ENCODE assay signal across 1 cellular context in the genomic region with DNA sequence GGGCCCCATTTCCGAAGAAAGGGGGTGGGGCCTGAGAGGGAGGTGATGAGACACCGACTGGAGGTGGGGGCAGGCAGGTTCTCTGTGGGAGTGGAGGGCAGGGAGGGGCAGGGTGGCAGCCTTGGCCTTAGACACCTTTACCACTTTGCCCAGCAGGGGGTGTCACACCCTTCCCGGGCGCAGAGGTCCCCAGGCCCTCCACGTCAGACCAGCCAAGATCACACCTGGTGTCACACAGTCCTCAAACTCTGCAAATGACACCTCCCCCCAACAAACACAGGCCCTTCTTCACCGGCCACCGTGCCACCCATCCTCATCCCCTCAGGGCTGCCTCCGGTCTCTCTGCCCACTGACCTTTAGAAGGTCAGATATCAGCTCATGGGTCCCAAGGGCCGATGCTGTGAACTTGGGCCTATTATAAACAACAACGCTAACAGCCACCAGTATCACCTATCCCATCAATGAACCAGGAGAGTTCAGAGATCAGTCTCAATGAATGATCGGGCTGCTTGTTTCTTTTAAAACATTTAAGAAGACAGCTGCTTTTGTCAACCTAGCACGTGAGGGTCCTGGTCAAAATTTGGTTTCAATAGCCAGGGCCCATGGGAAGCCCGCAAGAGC.
TF ChIP-seq lines count a peak whose summit lies in the region.

No MANE protein-coding gene starts in this region.

TF ChIP-seq in HepG2, 621 proteins besides CTCF, POLR2A, EP300 and RAD21 (continued from another document and continues in another):
- TF ChIP-seq, protein P1, sequence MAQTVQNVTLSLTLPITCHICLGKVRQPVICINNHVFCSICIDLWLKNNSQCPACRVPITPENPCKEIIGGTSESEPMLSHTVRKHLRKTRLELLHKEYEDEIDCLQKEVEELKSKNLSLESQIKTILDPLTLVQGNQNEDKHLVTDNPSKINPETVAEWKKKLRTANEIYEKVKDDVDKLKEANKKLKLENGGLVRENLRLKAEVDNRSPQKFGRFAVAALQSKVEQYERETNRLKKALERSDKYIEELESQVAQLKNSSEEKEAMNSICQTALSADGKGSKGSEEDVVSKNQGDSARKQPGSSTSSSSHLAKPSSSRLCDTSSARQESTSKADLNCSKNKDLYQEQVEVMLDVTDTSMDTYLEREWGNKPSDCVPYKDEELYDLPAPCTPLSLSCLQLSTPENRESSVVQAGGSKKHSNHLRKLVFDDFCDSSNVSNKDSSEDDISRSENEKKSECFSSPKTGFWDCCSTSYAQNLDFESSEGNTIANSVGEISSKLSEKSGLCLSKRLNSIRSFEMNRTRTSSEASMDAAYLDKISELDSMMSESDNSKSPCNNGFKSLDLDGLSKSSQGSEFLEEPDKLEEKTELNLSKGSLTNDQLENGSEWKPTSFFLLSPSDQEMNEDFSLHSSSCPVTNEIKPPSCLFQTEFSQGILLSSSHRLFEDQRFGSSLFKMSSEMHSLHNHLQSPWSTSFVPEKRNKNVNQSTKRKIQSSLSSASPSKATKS (CRISPR knock-in tag; IDR thresholded peaks at IDR 0.05), result no peak
- no peak for TF ChIP-seq SMAD9 (CRISPR knock-in tag; IDR thresholded peaks at IDR 0.05)
- TF ChIP-seq RBAK (CRISPR knock-in tag; IDR thresholded peaks at IDR 0.05), result no peak
- no peak for TF ChIP-seq TAF1 (CRISPR knock-in tag; IDR thresholded peaks at IDR 0.05)
- TF ChIP-seq ASH2L (IDR thresholded peaks at IDR 0.05; ENCODE audit: insufficient read length, low read depth, low read length), result no peak
- no peak for TF ChIP-seq ZNF383 (CRISPR knock-in tag; IDR thresholded peaks at IDR 0.05; ENCODE audit: borderline replicate concordance)
- no peak for TF ChIP-seq CCDC6 (CRISPR knock-in tag; IDR thresholded peaks at IDR 0.05)
- TF ChIP-seq SMC3 (IDR thresholded peaks at IDR 0.05; ENCODE audit: low read length), result no peak
- TF ChIP-seq ZBTB7B (CRISPR knock-in tag; IDR thresholded peaks at IDR 0.05), result no peak
- TF ChIP-seq ZNF431 (CRISPR knock-in tag; IDR thresholded peaks at IDR 0.05; ENCODE audit: borderline replicate concordance, low read depth), result no peak
- TF ChIP-seq ZFP37 (CRISPR knock-in tag; IDR thresholded peaks at IDR 0.05; ENCODE audit: borderline replicate concordance), result no peak
- no peak for TF ChIP-seq YEATS4 (CRISPR knock-in tag; IDR thresholded peaks at IDR 0.05; ENCODE audit: borderline replicate concordance)
- no peak for TF ChIP-seq CBFB (CRISPR knock-in tag; IDR thresholded peaks at IDR 0.05)
- TF ChIP-seq MTA1 (CRISPR knock-in tag; IDR thresholded peaks at IDR 0.05; ENCODE audit: borderline replicate concordance), result 0 out of 2 replicates have a peak, but pooled peaks have one; percentile 21
- TF ChIP-seq, protein P2, sequence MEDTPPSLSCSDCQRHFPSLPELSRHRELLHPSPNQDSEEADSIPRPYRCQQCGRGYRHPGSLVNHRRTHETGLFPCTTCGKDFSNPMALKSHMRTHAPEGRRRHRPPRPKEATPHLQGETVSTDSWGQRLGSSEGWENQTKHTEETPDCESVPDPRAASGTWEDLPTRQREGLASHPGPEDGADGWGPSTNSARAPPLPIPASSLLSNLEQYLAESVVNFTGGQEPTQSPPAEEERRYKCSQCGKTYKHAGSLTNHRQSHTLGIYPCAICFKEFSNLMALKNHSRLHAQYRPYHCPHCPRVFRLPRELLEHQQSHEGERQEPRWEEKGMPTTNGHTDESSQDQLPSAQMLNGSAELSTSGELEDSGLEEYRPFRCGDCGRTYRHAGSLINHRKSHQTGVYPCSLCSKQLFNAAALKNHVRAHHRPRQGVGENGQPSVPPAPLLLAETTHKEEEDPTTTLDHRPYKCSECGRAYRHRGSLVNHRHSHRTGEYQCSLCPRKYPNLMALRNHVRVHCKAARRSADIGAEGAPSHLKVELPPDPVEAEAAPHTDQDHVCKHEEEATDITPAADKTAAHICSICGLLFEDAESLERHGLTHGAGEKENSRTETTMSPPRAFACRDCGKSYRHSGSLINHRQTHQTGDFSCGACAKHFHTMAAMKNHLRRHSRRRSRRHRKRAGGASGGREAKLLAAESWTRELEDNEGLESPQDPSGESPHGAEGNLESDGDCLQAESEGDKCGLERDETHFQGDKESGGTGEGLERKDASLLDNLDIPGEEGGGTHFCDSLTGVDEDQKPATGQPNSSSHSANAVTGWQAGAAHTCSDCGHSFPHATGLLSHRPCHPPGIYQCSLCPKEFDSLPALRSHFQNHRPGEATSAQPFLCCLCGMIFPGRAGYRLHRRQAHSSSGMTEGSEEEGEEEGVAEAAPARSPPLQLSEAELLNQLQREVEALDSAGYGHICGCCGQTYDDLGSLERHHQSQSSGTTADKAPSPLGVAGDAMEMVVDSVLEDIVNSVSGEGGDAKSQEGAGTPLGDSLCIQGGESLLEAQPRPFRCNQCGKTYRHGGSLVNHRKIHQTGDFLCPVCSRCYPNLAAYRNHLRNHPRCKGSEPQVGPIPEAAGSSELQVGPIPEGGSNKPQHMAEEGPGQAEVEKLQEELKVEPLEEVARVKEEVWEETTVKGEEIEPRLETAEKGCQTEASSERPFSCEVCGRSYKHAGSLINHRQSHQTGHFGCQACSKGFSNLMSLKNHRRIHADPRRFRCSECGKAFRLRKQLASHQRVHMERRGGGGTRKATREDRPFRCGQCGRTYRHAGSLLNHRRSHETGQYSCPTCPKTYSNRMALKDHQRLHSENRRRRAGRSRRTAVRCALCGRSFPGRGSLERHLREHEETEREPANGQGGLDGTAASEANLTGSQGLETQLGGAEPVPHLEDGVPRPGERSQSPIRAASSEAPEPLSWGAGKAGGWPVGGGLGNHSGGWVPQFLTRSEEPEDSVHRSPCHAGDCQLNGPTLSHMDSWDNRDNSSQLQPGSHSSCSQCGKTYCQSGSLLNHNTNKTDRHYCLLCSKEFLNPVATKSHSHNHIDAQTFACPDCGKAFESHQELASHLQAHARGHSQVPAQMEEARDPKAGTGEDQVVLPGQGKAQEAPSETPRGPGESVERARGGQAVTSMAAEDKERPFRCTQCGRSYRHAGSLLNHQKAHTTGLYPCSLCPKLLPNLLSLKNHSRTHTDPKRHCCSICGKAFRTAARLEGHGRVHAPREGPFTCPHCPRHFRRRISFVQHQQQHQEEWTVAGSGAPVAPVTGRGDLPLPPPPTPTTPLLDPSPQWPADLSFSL (CRISPR knock-in tag; IDR thresholded peaks at IDR 0.05), result no peak
- no peak; the same call in 1 of the 2 replicates for TF ChIP-seq HOXA3 (CRISPR knock-in tag; IDR thresholded peaks at IDR 0.05)
- no peak for TF ChIP-seq MED8 (CRISPR knock-in tag; IDR thresholded peaks at IDR 0.05; ENCODE audit: insufficient replicate concordance)
- peak; percentile 71; the same call in 1 of the 2 replicates for TF ChIP-seq ESRRA (CRISPR knock-in tag; IDR thresholded peaks at IDR 0.05; ENCODE audit: low read depth)
- no peak for TF ChIP-seq ARNTL (CRISPR knock-in tag; IDR thresholded peaks at IDR 0.05)
- no peak for TF ChIP-seq ZBTB20 (CRISPR knock-in tag; IDR thresholded peaks at IDR 0.05; ENCODE audit: borderline replicate concordance, low read depth)
- TF ChIP-seq, protein P3, sequence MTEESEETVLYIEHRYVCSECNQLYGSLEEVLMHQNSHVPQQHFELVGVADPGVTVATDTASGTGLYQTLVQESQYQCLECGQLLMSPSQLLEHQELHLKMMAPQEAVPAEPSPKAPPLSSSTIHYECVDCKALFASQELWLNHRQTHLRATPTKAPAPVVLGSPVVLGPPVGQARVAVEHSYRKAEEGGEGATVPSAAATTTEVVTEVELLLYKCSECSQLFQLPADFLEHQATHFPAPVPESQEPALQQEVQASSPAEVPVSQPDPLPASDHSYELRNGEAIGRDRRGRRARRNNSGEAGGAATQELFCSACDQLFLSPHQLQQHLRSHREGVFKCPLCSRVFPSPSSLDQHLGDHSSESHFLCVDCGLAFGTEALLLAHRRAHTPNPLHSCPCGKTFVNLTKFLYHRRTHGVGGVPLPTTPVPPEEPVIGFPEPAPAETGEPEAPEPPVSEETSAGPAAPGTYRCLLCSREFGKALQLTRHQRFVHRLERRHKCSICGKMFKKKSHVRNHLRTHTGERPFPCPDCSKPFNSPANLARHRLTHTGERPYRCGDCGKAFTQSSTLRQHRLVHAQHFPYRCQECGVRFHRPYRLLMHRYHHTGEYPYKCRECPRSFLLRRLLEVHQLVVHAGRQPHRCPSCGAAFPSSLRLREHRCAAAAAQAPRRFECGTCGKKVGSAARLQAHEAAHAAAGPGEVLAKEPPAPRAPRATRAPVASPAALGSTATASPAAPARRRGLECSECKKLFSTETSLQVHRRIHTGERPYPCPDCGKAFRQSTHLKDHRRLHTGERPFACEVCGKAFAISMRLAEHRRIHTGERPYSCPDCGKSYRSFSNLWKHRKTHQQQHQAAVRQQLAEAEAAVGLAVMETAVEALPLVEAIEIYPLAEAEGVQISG (CRISPR knock-in tag; IDR thresholded peaks at IDR 0.05), result no peak
- no peak for TF ChIP-seq CBX1 (IDR thresholded peaks at IDR 0.05; ENCODE audit: low read depth)
- no peak for TF ChIP-seq FOXC1 (CRISPR knock-in tag; IDR thresholded peaks at IDR 0.05; ENCODE audit: borderline replicate concordance)
- no peak for TF ChIP-seq SATB2 (CRISPR knock-in tag; IDR thresholded peaks at IDR 0.05)
- TF ChIP-seq GABPB1 (CRISPR knock-in tag; IDR thresholded peaks at IDR 0.05), result no peak
- no peak for TF ChIP-seq AKAP8 (CRISPR knock-in tag; IDR thresholded peaks at IDR 0.05)
- no peak for TF ChIP-seq ZNF775 (CRISPR knock-in tag; IDR thresholded peaks at IDR 0.05; ENCODE audit: borderline replicate concordance)
- TF ChIP-seq HNRNPL (IDR thresholded peaks at IDR 0.05; ENCODE audit: low read depth, low read length), result peak; percentile 70; the same call in 1 of the 2 replicates
- TF ChIP-seq HMG20A (CRISPR knock-in tag; IDR thresholded peaks at IDR 0.05; ENCODE audit: borderline replicate concordance), result no peak
- TF ChIP-seq HOXA9 (CRISPR knock-in tag; IDR thresholded peaks at IDR 0.05; ENCODE audit: borderline replicate concordance), result no peak
- TF ChIP-seq FIP1L1 (IDR thresholded peaks at IDR 0.05; ENCODE audit: borderline replicate concordance, insufficient read depth, low read depth, low read length), result no peak
- no peak for TF ChIP-seq ATF7-NPFF (CRISPR knock-in tag; IDR thresholded peaks at IDR 0.05; ENCODE audit: low read depth)
- no peak for TF ChIP-seq DMAP1 (CRISPR knock-in tag; IDR thresholded peaks at IDR 0.05)
- no peak for TF ChIP-seq ZNF720 (CRISPR knock-in tag; IDR thresholded peaks at IDR 0.05)
- no peak for TF ChIP-seq ZNF382 (CRISPR knock-in tag; IDR thresholded peaks at IDR 0.05; ENCODE audit: borderline replicate concordance)
- TF ChIP-seq ZNF589 (CRISPR knock-in tag; conservative IDR thresholded peaks at IDR 0.05), result no peak
- no peak for TF ChIP-seq SALL2 (CRISPR knock-in tag; IDR thresholded peaks at IDR 0.05)
- TF ChIP-seq KDM3A (CRISPR knock-in tag; IDR thresholded peaks at IDR 0.05; ENCODE audit: low read depth), result no peak
- TF ChIP-seq ZNF781 (CRISPR knock-in tag; IDR thresholded peaks at IDR 0.05; ENCODE audit: borderline replicate concordance, not compliant biosample characterization), result no peak
- TF ChIP-seq MAFF (IDR thresholded peaks at IDR 0.05; ENCODE audit: low read depth, low read length), result no peak
- no peak for TF ChIP-seq ZNF773 (CRISPR knock-in tag; IDR thresholded peaks at IDR 0.05; ENCODE audit: borderline replicate concordance)
- TF ChIP-seq HNRNPH1 (optimal IDR thresholded peaks at IDR 0.05; ENCODE audit: low read depth, low read length), result no peak
- TF ChIP-seq ATF1 (CRISPR knock-in tag; IDR thresholded peaks at IDR 0.05), result no peak
- peak; percentile 69 for TF ChIP-seq STAG1 (CRISPR knock-in tag; IDR thresholded peaks at IDR 0.05)
- TF ChIP-seq FOXK1 (CRISPR knock-in tag; IDR thresholded peaks at IDR 0.05; ENCODE audit: borderline replicate concordance, low read depth), result no peak
- TF ChIP-seq, protein P4, sequence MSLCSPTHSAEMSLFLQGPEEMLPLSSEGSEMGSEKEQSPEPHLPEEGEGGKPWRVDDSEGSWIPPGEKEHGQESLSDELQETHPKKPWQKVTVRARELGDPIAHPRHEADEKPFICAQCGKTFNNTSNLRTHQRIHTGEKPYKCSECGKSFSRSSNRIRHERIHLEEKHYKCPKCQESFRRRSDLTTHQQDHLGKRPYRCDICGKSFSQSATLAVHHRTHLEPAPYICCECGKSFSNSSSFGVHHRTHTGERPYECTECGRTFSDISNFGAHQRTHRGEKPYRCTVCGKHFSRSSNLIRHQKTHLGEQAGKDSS (CRISPR knock-in tag; IDR thresholded peaks at IDR 0.05; ENCODE audit: borderline replicate concordance, low read depth), result no peak
- no peak for TF ChIP-seq PHF5A (CRISPR knock-in tag; IDR thresholded peaks at IDR 0.05; ENCODE audit: low read depth, unreplicated experiment)
- TF ChIP-seq, protein P5, sequence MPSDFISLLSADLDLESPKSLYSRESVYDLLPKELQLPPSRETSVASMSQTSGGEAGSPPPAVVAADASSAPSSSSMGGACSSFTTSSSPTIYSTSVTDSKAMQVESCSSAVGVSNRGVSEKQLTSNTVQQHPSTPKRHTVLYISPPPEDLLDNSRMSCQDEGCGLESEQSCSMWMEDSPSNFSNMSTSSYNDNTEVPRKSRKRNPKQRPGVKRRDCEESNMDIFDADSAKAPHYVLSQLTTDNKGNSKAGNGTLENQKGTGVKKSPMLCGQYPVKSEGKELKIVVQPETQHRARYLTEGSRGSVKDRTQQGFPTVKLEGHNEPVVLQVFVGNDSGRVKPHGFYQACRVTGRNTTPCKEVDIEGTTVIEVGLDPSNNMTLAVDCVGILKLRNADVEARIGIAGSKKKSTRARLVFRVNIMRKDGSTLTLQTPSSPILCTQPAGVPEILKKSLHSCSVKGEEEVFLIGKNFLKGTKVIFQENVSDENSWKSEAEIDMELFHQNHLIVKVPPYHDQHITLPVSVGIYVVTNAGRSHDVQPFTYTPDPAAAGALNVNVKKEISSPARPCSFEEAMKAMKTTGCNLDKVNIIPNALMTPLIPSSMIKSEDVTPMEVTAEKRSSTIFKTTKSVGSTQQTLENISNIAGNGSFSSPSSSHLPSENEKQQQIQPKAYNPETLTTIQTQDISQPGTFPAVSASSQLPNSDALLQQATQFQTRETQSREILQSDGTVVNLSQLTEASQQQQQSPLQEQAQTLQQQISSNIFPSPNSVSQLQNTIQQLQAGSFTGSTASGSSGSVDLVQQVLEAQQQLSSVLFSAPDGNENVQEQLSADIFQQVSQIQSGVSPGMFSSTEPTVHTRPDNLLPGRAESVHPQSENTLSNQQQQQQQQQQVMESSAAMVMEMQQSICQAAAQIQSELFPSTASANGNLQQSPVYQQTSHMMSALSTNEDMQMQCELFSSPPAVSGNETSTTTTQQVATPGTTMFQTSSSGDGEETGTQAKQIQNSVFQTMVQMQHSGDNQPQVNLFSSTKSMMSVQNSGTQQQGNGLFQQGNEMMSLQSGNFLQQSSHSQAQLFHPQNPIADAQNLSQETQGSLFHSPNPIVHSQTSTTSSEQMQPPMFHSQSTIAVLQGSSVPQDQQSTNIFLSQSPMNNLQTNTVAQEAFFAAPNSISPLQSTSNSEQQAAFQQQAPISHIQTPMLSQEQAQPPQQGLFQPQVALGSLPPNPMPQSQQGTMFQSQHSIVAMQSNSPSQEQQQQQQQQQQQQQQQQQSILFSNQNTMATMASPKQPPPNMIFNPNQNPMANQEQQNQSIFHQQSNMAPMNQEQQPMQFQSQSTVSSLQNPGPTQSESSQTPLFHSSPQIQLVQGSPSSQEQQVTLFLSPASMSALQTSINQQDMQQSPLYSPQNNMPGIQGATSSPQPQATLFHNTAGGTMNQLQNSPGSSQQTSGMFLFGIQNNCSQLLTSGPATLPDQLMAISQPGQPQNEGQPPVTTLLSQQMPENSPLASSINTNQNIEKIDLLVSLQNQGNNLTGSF (CRISPR knock-in tag; IDR thresholded peaks at IDR 0.05), result no peak
